In genomic region chr12:57765698-57766463, GRCh38 we compare ENCODE assay signal across 6 cellular contexts. TPM values are rescaled to one million over a fixed set of nuclear protein-coding genes. Genes with fewer than 3 reads are reported as not detected.
DNase-seq lines count a peak whose midpoint lies in the region; ATAC-seq and TF ChIP-seq lines count a peak whose summit lies in the region.

No MANE protein-coding gene starts in this region.

- H3K4me3 Mint-ChIP-seq in chondrocyte (ENCODE audit: unreplicated experiment): peak overlapping the region; percentile 71

- H3K36me3 ChIP-seq in HUES48 (ENCODE audit: control insufficient read depth, insufficient read depth, low read length): peaks cover 32% of the 10 kb centered on the region
- H3K36me3 ChIP-seq in psoas muscle (ENCODE audit: insufficient read depth in 1 of 2, low read depth in 1 of 2): peaks cover 7 to 33% of the 10 kb centered on the region in 2 donors

- H3K4me1 Mint-ChIP-seq in chondrocyte (ENCODE audit: low read depth): peaks cover 26% of the 10 kb centered on the region

- H3K9ac ChIP-seq in HUES48 (ENCODE audit: low read depth, low read length): no peak overlapping the region

- peak overlapping the region; percentile 61 for H3K27ac Mint-ChIP-seq in chondrocyte (ENCODE audit: unreplicated experiment)

- peaks cover 21% of the 10 kb centered on the region for H3K36me3 Mint-ChIP-seq in chondrocyte (ENCODE audit: low read depth)

- H3K4me3 ChIP-seq in HUES48 (ENCODE audit: low read depth, low read length) (peak overlapping the region; percentile 67), psoas muscle (peak overlapping the region; percentile 51)

- H3K4me1 ChIP-seq in HUES48 (ENCODE audit: control insufficient read depth, insufficient read depth, low read length) (peaks cover 31% of the 10 kb centered on the region), psoas muscle (peaks cover 19% of the 10 kb centered on the region)

- DNase-seq in chondrocyte (ENCODE audit: low spot score): no peak
- DNase-seq in psoas muscle: no peak

- TF ChIP-seq CTCF in chondrocyte (IDR thresholded peaks at IDR 0.05) (no peak), psoas muscle (IDR thresholded peaks at IDR 0.05) (no peak)

- H3K27me3 Mint-ChIP-seq in chondrocyte (ENCODE audit: low read depth): peaks cover 34% of the 10 kb centered on the region

- H3K9me3 Mint-ChIP-seq in chondrocyte (ENCODE audit: low read depth): no peaks in the 10 kb centered on the region

- no peak overlapping the region for H3K27ac ChIP-seq in HUES48 (ENCODE audit: low read depth, low read length)
- H3K27ac ChIP-seq in psoas muscle: no peak overlapping the region

- peak; percentile 9 to 41 (median 21) for ATAC-seq in psoas muscle
- no peak for ATAC-seq in HG03457 (IDR thresholded peaks at IDR 0.05; ENCODE audit: unreplicated experiment)
- ATAC-seq in GM19467 (IDR thresholded peaks at IDR 0.05; ENCODE audit: unreplicated experiment): no peak
- ATAC-seq in GM18858 (IDR thresholded peaks at IDR 0.05; ENCODE audit: unreplicated experiment): no peak

- H3K27me3 ChIP-seq in HUES48 (ENCODE audit: control insufficient read depth, insufficient read depth, low read length) (peaks cover 50% of the 10 kb centered on the region), psoas muscle (ENCODE audit: insufficient read depth in 3 of 3, low read length in 2 of 3) (peaks cover 0 to 54% (median 29%) of the 10 kb centered on the region in 3 donors)

- intact Hi-C loops in psoas muscle (cut with DNase I): no loop called here

- WGBS in psoas muscle, 3 donors: 3 to 4% (median 4%) methylated on average over 40 of the region's 40 CpGs

- H3K9me3 ChIP-seq in HUES48 (ENCODE audit: control insufficient read depth, insufficient read depth, low read length) (no peaks in the 10 kb centered on the region), psoas muscle (no peaks in the 10 kb centered on the region)

RNA-seq across cellular contexts. Expression of gene CYP27B1, which starts 1.0 kb away (rescaled TPM):
- total RNA-seq in chondrocyte (2.1 to 3.2 TPM (median 2.3 TPM) in 3 replicates), psoas muscle (under 1 TPM in 3 of 4 donors, not detected in 1; 0.42 to 0.54 (median 0.50) TPM)
- polyA plus RNA-seq in psoas muscle: under 1 TPM in 2 of 3 donors, not detected in 1; 0.06 to 0.10 TPM

RNA-seq across cellular contexts. Expression of gene METTL1, which starts 6.0 kb away (rescaled TPM):
- total RNA-seq in chondrocyte (25.2 to 33.6 TPM (median 26.8 TPM) in 3 replicates), psoas muscle (10 to 100 TPM; 24.3 to 56.5 (median 30.4) TPM)
- 10 to 100 TPM; 18.8 to 80.9 (median 19.0) TPM for polyA plus RNA-seq in psoas muscle

RNA-seq across cellular contexts. Expression of gene EEF1AKMT3, which starts 6.5 kb away (rescaled TPM):
- 13.0 to 14.8 TPM (median 13.6 TPM) in 3 replicates for total RNA-seq in chondrocyte
- 1 to 10 TPM in 3 of 4 donors, under 1 TPM in 1; 0.89 to 1.9 (median 1.4) TPM for total RNA-seq in psoas muscle
- polyA plus RNA-seq in psoas muscle: 1 to 10 TPM in 1 of 3 donors, under 1 TPM in 2; 0.62 to 2.0 (median 0.66) TPM

RNA-seq across cellular contexts. Expression of gene MARCHF9, which starts 11.0 kb away (rescaled TPM):
- total RNA-seq in chondrocyte (17.3 to 22.1 TPM (median 21.8 TPM) in 3 replicates), psoas muscle (1 to 10 TPM; 7.8 to 9.4 (median 8.8) TPM)
- 1 to 10 TPM; 5.7 to 8.8 (median 7.2) TPM for polyA plus RNA-seq in psoas muscle

RNA-seq across cellular contexts. Expression of gene CDK4, which starts 13.8 kb away (rescaled TPM):
- 136 to 140 TPM (median 139 TPM) in 3 replicates for total RNA-seq in chondrocyte
- total RNA-seq in psoas muscle: 10 to 100 TPM; 38.0 to 74.1 (median 53.6) TPM
- polyA plus RNA-seq in psoas muscle: 100 to 1,000 TPM in 1 of 3 donors, 10 to 100 TPM in 2; 52.8 to 105 (median 56.6) TPM

Comparison
In these comparisons a context has a peak if more than half of its experiments do, and no peak if none do; other contexts are left out.
1. ATAC-seq: peak in psoas muscle (4 of 4); none in HG03457 (single experiment), GM19467 (single experiment) and GM18858 (single experiment).